12 cellular contexts compared by ENCODE assay signal in genomic region chr4:152957437-152958185, GRCh38. TPM values are rescaled to one million over a fixed set of nuclear protein-coding genes. Genes with fewer than 3 reads are reported as not detected.
A peak's percentile ranks its signal among the peaks of the same experiment; 100 is the strongest.
DNase-seq lines count a peak whose midpoint lies in the region; ATAC-seq and TF ChIP-seq lines count a peak whose summit lies in the region.
"Had no signal": no experiment of that assay in that cellular context is flagged by ENCODE, and none has a peak within 500 bp of the region (broad histone marks: within the 10 kb centered on the region; RNA-seq: fewer than 3 reads in every experiment).

No MANE protein-coding gene starts in this region.

- ATAC-seq in mucosa of descending colon (peak; percentile 94), upper lobe of left lung (ENCODE audit: low FRiP score in 2 of 2) (peak; percentile 66 to 81), GM18511 (IDR thresholded peaks at IDR 0.05; ENCODE audit: unreplicated experiment) (no peak)

- WGBS in esophagus muscularis mucosa, result 77% methylated on average over 11 of the region's 11 CpGs
- 25 to 35% methylated on average over 11 of the region's 11 CpGs for WGBS in upper lobe of left lung, 2 donors

- TF ChIP-seq CTCF in esophagus muscularis mucosa (IDR thresholded peaks at IDR 0.05) (peak in 1 of 3 experiments; percentile 14), mucosa of descending colon (IDR thresholded peaks at IDR 0.05) (no peak), upper lobe of left lung (IDR thresholded peaks at IDR 0.05) (peak in 2 of 6 experiments; percentile 9 to 49)

- DNase-seq in NCI-H82 (lab: John Stamatoyannopoulos, UW) (peak; percentile 8), NCI-H82 treated with DMSO at 0.1 percent for 48 hours (lab: John Stamatoyannopoulos, UW; ENCODE audit: unreplicated experiment) (no peak), esophagus muscularis mucosa (ENCODE audit: extremely low spot score) (no peak), mucosa of descending colon (peak; percentile 81 to 87 (median 84)), upper lobe of left lung (peak in 1 of 2 donors; percentile 73), NCI-H526 (lab: John Stamatoyannopoulos, UW) (no peak), DMS153 treated with DMSO at 0.1 percent for 48 hours (lab: John Stamatoyannopoulos, UW; ENCODE audit: unreplicated experiment) (no peak)
- DNase-seq: dorsolateral prefrontal cortex, EL, MM.1S had no signal

- H3K4me1 ChIP-seq in esophagus muscularis mucosa, result peaks cover 14 to 18% (median 16%) of the 10 kb centered on the region in 4 donors
- H3K4me1 ChIP-seq in mucosa of descending colon (ENCODE audit: low read depth), result peaks cover 25% of the 10 kb centered on the region
- peaks cover 25 to 44% (median 37%) of the 10 kb centered on the region in 4 donors for H3K4me1 ChIP-seq in upper lobe of left lung

- H3K9me3 ChIP-seq in esophagus muscularis mucosa (no peaks in the 10 kb centered on the region), mucosa of descending colon (no peaks in the 10 kb centered on the region), upper lobe of left lung (no peaks in the 10 kb centered on the region)

- no peak for TF ChIP-seq POLR2A in esophagus muscularis mucosa (IDR thresholded peaks at IDR 0.05; ENCODE audit: low read depth)
- no peak for TF ChIP-seq POLR2A in upper lobe of left lung (IDR thresholded peaks at IDR 0.05)

- H3K27me3 ChIP-seq in esophagus muscularis mucosa, result no peaks in the 10 kb centered on the region
- H3K27me3 ChIP-seq in upper lobe of left lung, result no peaks in the 10 kb centered on the region
- H3K27me3 ChIP-seq: dorsolateral prefrontal cortex had no signal

- no peak overlapping the region for H3K4me3 ChIP-seq in esophagus muscularis mucosa
- H3K4me3 ChIP-seq in mucosa of descending colon, result no peak overlapping the region
- no peak overlapping the region for H3K4me3 ChIP-seq in upper lobe of left lung
- H3K4me3 ChIP-seq: dorsolateral prefrontal cortex had no signal

- H3K36me3 ChIP-seq in esophagus muscularis mucosa (no peaks in the 10 kb centered on the region), mucosa of descending colon (ENCODE audit: low read depth) (no peaks in the 10 kb centered on the region), upper lobe of left lung (peaks cover 0 to 3% (median 0%) of the 10 kb centered on the region in 4 donors)

- intact Hi-C loops in esophagus muscularis mucosa (cut with DNase I), result no loop called here
- intact Hi-C loops in mucosa of descending colon (cut with DNase I, micrococcal nuclease), result loop anchor here in 1 of 2 donors (5.0 kb wide), 1 partner anchor 175 kb away; no protein-coding TSS in a partner anchor

- TF ChIP-seq EP300 in esophagus muscularis mucosa (IDR thresholded peaks at IDR 0.05) (no peak), upper lobe of left lung (IDR thresholded peaks at IDR 0.05) (peak in 1 of 4 donors; percentile 41)

- H3K27ac ChIP-seq in esophagus muscularis mucosa (replicated peaks in 1 of 4) (peak overlapping the region in 3 of 4 donors; percentile 1 to 58 (median 52)), upper lobe of left lung (peak overlapping the region; percentile 14 to 73 (median 69))
- H3K27ac ChIP-seq: 22Rv1, dorsolateral prefrontal cortex had no signal

RNA-seq across cellular contexts. Expression of gene FHDC1, which starts 21.5 kb away (rescaled TPM):
- total RNA-seq in esophagus muscularis mucosa, result 1 to 10 TPM in 3 of 4 donors, under 1 TPM in 1; 0.83 to 2.1 (median 1.6) TPM
- total RNA-seq in mucosa of descending colon, result 10 to 100 TPM in 2 of 3 donors, 1 to 10 TPM in 1; 8.8 to 16.1 (median 14.1) TPM
- total RNA-seq in upper lobe of left lung, result 10 to 100 TPM; 23.3 to 44.7 (median 29.7) TPM

Comparison
In these comparisons a context has a peak if more than half of its experiments do, and no peak if none do; other contexts are left out.
1. DNase-seq: peak in NCI-H82 (single experiment) and mucosa of descending colon (3 of 3); none in NCI-H82 treated with DMSO at 0.1 percent for 48 hours (single experiment), esophagus muscularis mucosa (single experiment), NCI-H526 (0 of 2) and DMS153 treated with DMSO at 0.1 percent for 48 hours (single experiment).